In genomic region chr19:11481777-11482383, GRCh38 we compare ENCODE assay signal across 1 cellular context.
TF ChIP-seq lines count a peak whose summit lies in the region.

No MANE protein-coding gene starts in this region.

TF ChIP-seq in Ishikawa, 13 proteins besides CTCF, POLR2A, EP300 and RAD21 (continued from another document):
- TF ChIP-seq, protein P1, sequence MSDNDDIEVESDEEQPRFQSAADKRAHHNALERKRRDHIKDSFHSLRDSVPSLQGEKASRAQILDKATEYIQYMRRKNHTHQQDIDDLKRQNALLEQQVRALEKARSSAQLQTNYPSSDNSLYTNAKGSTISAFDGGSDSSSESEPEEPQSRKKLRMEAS (IDR thresholded peaks at IDR 0.05): peak; percentile 40; the same call in 1 of the 2 replicates
- TF ChIP-seq CREB1 (IDR thresholded peaks at IDR 0.05; ENCODE audit: low read depth): 0 out of 2 replicates have a peak, but pooled peaks have one; percentile 24
- TF ChIP-seq TCF12 (IDR thresholded peaks at IDR 0.05; ENCODE audit: low read depth): no peak; the same call in 1 of the 2 replicates
- TF ChIP-seq REST (IDR thresholded peaks at IDR 0.05; ENCODE audit: low read depth): peak; percentile 89
